1 cellular context compared by ENCODE assay signal in the genomic region with DNA sequence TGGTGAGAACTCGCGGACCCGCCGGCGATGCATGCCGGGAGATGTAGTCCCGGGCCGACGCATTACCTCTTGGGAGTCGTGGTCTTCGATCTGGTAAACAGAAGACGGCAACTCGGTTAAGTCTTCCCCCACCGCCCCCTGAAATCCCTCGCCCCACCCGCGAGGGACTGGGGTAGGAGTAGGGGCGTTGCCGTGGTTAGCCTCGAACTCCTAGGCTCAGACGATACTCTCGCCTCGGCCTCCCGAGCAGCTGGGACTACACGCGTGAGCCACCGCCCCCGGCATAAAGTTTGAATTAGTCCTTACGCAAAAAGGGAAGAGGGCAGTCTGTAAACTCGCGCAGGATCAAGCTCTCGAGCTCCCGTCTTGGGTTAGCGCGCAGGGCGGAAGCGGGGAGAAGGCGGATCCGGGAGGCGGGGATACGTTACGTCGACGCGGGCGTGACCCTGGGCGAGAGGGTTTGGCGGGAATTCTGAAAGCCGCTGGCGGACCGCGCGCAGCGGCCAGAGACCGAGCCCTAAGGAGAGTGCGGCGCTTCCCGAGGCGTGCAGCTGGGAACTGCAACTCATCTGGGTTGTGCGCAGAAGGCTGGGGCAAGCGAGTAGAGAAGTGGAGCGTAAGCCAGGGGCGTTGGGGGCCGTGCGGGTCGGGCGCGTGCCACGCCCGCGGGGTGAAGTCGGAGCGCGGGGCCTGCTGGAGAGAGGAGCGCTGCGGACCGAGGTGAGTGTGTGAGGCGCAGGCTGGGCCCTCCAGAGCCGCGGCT.
TF ChIP-seq lines count a peak whose summit lies in the region.

A gene (plus strand): TSS at position 469 of the 763 bp plus-strand sequence. CDS start 3,585 bp downstream, outside the sequence.

TF ChIP-seq in HepG2, 621 proteins besides CTCF, POLR2A, EP300 and RAD21 (continued from another document and continues in another):
- TF ChIP-seq ZNF383 (CRISPR knock-in tag; IDR thresholded peaks at IDR 0.05; ENCODE audit: borderline replicate concordance) (no peak), MLLT10 (CRISPR knock-in tag; IDR thresholded peaks at IDR 0.05) (no peak), ZNF563 (CRISPR knock-in tag; IDR thresholded peaks at IDR 0.05) (peak; percentile 77), POLR2AphosphoS5 (IDR thresholded peaks at IDR 0.05; ENCODE audit: low read depth, low read length) (peak; percentile 95), SRY (CRISPR knock-in tag; IDR thresholded peaks at IDR 0.05) (peak; percentile 61; the same call in 1 of the 2 replicates), PRPF4 (IDR thresholded peaks at IDR 0.05; ENCODE audit: low read depth, low read length, poor library complexity, severe bottlenecking) (no peak), RBAK (CRISPR knock-in tag; IDR thresholded peaks at IDR 0.05) (no peak), HNF4A (CRISPR knock-in tag; IDR thresholded peaks at IDR 0.05) (peak; percentile 56), ZSCAN29 (CRISPR knock-in tag; conservative IDR thresholded peaks at IDR 0.05) (peak; percentile 85), NR2F2 (IDR thresholded peaks at IDR 0.05; ENCODE audit: borderline replicate concordance, low read depth) (no peak), KAT2B (IDR thresholded peaks at IDR 0.05; ENCODE audit: borderline replicate concordance, low read depth, low read length) (no peak), ZFP62 (CRISPR knock-in tag; IDR thresholded peaks at IDR 0.05) (peak; percentile 80; the same call in 1 of the 2 replicates), EHMT2 (IDR thresholded peaks at IDR 0.05; ENCODE audit: borderline replicate concordance, low read depth, low read length) (no peak), ZNF441 (CRISPR knock-in tag; IDR thresholded peaks at IDR 0.05; ENCODE audit: borderline replicate concordance) (no peak), ZBTB3 (CRISPR knock-in tag; IDR thresholded peaks at IDR 0.05; ENCODE audit: borderline replicate concordance, low read depth) (peak; percentile 44; the same call in 1 of the 2 replicates), MAFF (IDR thresholded peaks at IDR 0.05; ENCODE audit: low read depth, low read length) (no peak), ZFAT (CRISPR knock-in tag; conservative IDR thresholded peaks at IDR 0.05) (0 out of 2 replicates have a peak, but pooled peaks have one; percentile 39), ZNF10 (CRISPR knock-in tag; IDR thresholded peaks at IDR 0.05; ENCODE audit: borderline replicate concordance, low read depth) (no peak), MIER3 (CRISPR knock-in tag; IDR thresholded peaks at IDR 0.05; ENCODE audit: borderline replicate concordance) (no peak), ZFP90 (CRISPR knock-in tag; IDR thresholded peaks at IDR 0.05; ENCODE audit: borderline replicate concordance) (peak; percentile 76; the same call in 1 of the 2 replicates), SP140L (CRISPR knock-in tag; IDR thresholded peaks at IDR 0.05; ENCODE audit: borderline replicate concordance) (no peak), ZNF619 (CRISPR knock-in tag; IDR thresholded peaks at IDR 0.05) (peak; percentile 60; the same call in 1 of the 2 replicates), ZNF552 (CRISPR knock-in tag; IDR thresholded peaks at IDR 0.05; ENCODE audit: borderline replicate concordance) (no peak), TRIM24 (CRISPR knock-in tag; IDR thresholded peaks at IDR 0.05) (no peak)
- TF ChIP-seq, protein P1, sequence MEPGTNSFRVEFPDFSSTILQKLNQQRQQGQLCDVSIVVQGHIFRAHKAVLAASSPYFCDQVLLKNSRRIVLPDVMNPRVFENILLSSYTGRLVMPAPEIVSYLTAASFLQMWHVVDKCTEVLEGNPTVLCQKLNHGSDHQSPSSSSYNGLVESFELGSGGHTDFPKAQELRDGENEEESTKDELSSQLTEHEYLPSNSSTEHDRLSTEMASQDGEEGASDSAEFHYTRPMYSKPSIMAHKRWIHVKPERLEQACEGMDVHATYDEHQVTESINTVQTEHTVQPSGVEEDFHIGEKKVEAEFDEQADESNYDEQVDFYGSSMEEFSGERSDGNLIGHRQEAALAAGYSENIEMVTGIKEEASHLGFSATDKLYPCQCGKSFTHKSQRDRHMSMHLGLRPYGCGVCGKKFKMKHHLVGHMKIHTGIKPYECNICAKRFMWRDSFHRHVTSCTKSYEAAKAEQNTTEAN (CRISPR knock-in tag; conservative IDR thresholded peaks at IDR 0.05): peak; percentile 82; the same call in 1 of the 2 replicates
- TF ChIP-seq, protein P2, sequence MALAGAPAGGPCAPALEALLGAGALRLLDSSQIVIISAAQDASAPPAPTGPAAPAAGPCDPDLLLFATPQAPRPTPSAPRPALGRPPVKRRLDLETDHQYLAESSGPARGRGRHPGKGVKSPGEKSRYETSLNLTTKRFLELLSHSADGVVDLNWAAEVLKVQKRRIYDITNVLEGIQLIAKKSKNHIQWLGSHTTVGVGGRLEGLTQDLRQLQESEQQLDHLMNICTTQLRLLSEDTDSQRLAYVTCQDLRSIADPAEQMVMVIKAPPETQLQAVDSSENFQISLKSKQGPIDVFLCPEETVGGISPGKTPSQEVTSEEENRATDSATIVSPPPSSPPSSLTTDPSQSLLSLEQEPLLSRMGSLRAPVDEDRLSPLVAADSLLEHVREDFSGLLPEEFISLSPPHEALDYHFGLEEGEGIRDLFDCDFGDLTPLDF (CRISPR knock-in tag; IDR thresholded peaks at IDR 0.05): peak; percentile 96
- TF ChIP-seq, protein P3, sequence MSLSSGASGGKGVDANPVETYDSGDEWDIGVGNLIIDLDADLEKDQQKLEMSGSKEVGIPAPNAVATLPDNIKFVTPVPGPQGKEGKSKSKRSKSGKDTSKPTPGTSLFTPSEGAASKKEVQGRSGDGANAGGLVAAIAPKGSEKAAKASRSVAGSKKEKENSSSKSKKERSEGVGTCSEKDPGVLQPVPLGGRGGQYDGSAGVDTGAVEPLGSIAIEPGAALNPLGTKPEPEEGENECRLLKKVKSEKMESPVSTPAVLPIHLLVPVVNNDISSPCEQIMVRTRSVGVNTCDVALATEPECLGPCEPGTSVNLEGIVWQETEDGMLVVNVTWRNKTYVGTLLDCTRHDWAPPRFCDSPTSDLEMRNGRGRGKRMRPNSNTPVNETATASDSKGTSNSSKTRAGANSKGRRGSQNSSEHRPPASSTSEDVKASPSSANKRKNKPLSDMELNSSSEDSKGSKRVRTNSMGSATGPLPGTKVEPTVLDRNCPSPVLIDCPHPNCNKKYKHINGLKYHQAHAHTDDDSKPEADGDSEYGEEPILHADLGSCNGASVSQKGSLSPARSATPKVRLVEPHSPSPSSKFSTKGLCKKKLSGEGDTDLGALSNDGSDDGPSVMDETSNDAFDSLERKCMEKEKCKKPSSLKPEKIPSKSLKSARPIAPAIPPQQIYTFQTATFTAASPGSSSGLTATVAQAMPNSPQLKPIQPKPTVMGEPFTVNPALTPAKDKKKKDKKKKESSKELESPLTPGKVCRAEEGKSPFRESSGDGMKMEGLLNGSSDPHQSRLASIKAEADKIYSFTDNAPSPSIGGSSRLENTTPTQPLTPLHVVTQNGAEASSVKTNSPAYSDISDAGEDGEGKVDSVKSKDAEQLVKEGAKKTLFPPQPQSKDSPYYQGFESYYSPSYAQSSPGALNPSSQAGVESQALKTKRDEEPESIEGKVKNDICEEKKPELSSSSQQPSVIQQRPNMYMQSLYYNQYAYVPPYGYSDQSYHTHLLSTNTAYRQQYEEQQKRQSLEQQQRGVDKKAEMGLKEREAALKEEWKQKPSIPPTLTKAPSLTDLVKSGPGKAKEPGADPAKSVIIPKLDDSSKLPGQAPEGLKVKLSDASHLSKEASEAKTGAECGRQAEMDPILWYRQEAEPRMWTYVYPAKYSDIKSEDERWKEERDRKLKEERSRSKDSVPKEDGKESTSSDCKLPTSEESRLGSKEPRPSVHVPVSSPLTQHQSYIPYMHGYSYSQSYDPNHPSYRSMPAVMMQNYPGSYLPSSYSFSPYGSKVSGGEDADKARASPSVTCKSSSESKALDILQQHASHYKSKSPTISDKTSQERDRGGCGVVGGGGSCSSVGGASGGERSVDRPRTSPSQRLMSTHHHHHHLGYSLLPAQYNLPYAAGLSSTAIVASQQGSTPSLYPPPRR (CRISPR knock-in tag; IDR thresholded peaks at IDR 0.05; ENCODE audit: borderline replicate concordance): no peak
- TF ChIP-seq, protein P4, sequence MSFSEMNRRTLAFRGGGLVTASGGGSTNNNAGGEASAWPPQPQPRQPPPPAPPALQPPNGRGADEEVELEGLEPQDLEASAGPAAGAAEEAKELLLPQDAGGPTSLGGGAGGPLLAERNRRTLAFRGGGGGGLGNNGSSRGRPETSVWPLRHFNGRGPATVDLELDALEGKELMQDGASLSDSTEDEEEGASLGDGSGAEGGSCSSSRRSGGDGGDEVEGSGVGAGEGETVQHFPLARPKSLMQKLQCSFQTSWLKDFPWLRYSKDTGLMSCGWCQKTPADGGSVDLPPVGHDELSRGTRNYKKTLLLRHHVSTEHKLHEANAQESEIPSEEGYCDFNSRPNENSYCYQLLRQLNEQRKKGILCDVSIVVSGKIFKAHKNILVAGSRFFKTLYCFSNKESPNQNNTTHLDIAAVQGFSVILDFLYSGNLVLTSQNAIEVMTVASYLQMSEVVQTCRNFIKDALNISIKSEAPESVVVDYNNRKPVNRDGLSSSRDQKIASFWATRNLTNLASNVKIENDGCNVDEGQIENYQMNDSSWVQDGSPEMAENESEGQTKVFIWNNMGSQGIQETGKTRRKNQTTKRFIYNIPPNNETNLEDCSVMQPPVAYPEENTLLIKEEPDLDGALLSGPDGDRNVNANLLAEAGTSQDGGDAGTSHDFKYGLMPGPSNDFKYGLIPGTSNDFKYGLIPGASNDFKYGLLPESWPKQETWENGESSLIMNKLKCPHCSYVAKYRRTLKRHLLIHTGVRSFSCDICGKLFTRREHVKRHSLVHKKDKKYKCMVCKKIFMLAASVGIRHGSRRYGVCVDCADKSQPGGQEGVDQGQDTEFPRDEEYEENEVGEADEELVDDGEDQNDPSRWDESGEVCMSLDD (CRISPR knock-in tag; IDR thresholded peaks at IDR 0.05; ENCODE audit: borderline replicate concordance): peak; percentile 71; the same call in 1 of the 2 replicates
- TF ChIP-seq, protein P5, sequence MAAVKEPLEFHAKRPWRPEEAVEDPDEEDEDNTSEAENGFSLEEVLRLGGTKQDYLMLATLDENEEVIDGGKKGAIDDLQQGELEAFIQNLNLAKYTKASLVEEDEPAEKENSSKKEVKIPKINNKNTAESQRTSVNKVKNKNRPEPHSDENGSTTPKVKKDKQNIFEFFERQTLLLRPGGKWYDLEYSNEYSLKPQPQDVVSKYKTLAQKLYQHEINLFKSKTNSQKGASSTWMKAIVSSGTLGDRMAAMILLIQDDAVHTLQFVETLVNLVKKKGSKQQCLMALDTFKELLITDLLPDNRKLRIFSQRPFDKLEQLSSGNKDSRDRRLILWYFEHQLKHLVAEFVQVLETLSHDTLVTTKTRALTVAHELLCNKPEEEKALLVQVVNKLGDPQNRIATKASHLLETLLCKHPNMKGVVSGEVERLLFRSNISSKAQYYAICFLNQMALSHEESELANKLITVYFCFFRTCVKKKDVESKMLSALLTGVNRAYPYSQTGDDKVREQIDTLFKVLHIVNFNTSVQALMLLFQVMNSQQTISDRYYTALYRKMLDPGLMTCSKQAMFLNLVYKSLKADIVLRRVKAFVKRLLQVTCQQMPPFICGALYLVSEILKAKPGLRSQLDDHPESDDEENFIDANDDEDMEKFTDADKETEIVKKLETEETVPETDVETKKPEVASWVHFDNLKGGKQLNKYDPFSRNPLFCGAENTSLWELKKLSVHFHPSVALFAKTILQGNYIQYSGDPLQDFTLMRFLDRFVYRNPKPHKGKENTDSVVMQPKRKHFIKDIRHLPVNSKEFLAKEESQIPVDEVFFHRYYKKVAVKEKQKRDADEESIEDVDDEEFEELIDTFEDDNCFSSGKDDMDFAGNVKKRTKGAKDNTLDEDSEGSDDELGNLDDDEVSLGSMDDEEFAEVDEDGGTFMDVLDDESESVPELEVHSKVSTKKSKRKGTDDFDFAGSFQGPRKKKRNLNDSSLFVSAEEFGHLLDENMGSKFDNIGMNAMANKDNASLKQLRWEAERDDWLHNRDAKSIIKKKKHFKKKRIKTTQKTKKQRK (IDR thresholded peaks at IDR 0.05; ENCODE audit: low read length): no peak
- TF ChIP-seq, protein P6, sequence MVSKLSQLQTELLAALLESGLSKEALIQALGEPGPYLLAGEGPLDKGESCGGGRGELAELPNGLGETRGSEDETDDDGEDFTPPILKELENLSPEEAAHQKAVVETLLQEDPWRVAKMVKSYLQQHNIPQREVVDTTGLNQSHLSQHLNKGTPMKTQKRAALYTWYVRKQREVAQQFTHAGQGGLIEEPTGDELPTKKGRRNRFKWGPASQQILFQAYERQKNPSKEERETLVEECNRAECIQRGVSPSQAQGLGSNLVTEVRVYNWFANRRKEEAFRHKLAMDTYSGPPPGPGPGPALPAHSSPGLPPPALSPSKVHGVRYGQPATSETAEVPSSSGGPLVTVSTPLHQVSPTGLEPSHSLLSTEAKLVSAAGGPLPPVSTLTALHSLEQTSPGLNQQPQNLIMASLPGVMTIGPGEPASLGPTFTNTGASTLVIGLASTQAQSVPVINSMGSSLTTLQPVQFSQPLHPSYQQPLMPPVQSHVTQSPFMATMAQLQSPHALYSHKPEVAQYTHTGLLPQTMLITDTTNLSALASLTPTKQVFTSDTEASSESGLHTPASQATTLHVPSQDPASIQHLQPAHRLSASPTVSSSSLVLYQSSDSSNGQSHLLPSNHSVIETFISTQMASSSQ (IDR thresholded peaks at IDR 0.05; ENCODE audit: low read depth): peak; percentile 46; the same call in 1 of the 2 replicates
- TF ChIP-seq, protein P6 (CRISPR knock-in tag; IDR thresholded peaks at IDR 0.05; ENCODE audit: borderline replicate concordance): peak; percentile 66; the same call in 1 of the 2 replicates
